8 cellular contexts compared by ENCODE assay signal in the genomic region with DNA sequence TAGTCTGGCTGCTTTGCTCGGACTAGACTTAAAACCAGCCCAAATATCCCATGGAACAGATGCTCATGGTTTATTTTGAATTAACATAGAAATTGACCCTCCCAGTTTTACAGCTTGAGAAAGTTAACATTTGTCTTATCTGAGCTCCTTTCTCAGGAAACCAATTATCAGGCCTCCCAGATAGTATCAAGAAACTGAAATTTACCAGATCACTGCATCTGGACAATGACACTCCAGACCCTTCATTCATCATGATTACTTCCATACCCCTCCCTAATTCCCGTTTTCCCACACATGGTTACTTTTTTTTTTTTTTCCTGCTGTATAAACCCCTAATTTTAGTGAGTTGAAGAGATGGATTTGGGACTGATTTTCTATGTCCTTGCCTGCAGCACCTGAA.
"Had no signal": no experiment of that assay in that cellular context is flagged by ENCODE, and none has a peak within 500 bp of the region (broad histone marks: within the 10 kb centered on the region; RNA-seq: fewer than 3 reads in every experiment).

No MANE protein-coding gene starts in this region.

- FAIRE-seq: HepG2 had no signal

- H2AFZ ChIP-seq: GM23248 had no signal

- H3K4me3 ChIP-seq: GM23248, HAP-1 had no signal

- H3K9ac ChIP-seq: GM23248 had no signal

- ATAC-seq: HCT116, HepG2 had no signal

- H3K27ac ChIP-seq: GM23248, HL-60 had no signal

- H3K36me3 ChIP-seq: HAP-1 had no signal

- H3K9me3 ChIP-seq: HAP-1 had no signal

- DNase-seq: GM23248, GOT3, H7, HFFc6 had no signal

- H3K4me1 ChIP-seq: HAP-1 had no signal
